ENCODE assay signal across 9 cellular contexts in genomic region chr11:14969922-14970323, GRCh38. TPM values are rescaled to one million over a fixed set of nuclear protein-coding genes. Genes with fewer than 3 reads are reported as not detected.
DNase-seq lines count a peak whose midpoint lies in the region; ATAC-seq and TF ChIP-seq lines count a peak whose summit lies in the region.
"Had no signal": no experiment of that assay in that cellular context is flagged by ENCODE, and none has a peak within 500 bp of the region (broad histone marks: within the 10 kb centered on the region; RNA-seq: fewer than 3 reads in every experiment).

No MANE protein-coding gene starts in this region.

- H3K79me2 ChIP-seq in H9 (ENCODE audit: insufficient read depth, low read length) = no peaks in the 10 kb centered on the region

- H2BK12ac ChIP-seq in H9 (ENCODE audit: insufficient read length, low read depth, low read length) = no peak overlapping the region

- no peak overlapping the region for H3K23ac ChIP-seq in H9 (ENCODE audit: insufficient read length, low read depth, low read length)

- no peak overlapping the region for H3K4ac ChIP-seq in H9 (ENCODE audit: low read depth, low read length)

- H3K4me1 ChIP-seq in H9 (ENCODE audit: insufficient read depth, low read length) = peaks cover 4% of the 10 kb centered on the region; the same call in 1 of the 2 replicates

- H3T11ph ChIP-seq in H9 (ENCODE audit: low read length) = no peak overlapping the region

- H3K4me3 Mint-ChIP-seq in H9 = no peak overlapping the region
- H3K4me3 Mint-ChIP-seq in stimulated activated effector memory CD8-positive, alpha-beta T cell treated with anti-CD3 and anti-CD28 coated beads, Interleukin-12 subunit alpha, Interleukin-12 subunit beta, amount 100 ng/mL, for 72 hours = no peak overlapping the region

- no peak overlapping the region for H3K4me2 ChIP-seq in H9 (ENCODE audit: insufficient read depth, insufficient read length, low read length)

- no peak overlapping the region; a peak in 1 of 7 replicates for H3K27ac Mint-ChIP-seq in H9
- no peak overlapping the region for H3K27ac Mint-ChIP-seq in stimulated activated effector memory CD8-positive, alpha-beta T cell treated with anti-CD3 and anti-CD28 coated beads, Interleukin-12 subunit alpha, Interleukin-12 subunit beta, amount 100 ng/mL, for 72 hours

- H4K20me1 ChIP-seq in H9 (ENCODE audit: control insufficient read depth, insufficient read depth, insufficient read length) = no peaks in the 10 kb centered on the region

- H3K9me3 ChIP-seq in H9 (ENCODE audit: control insufficient read depth, low read depth, low read length) = no peaks in the 10 kb centered on the region
- H3K9me3 ChIP-seq: neutrophil had no signal

- no peak overlapping the region for H4K8ac ChIP-seq in H9 (replicated peaks; ENCODE audit: insufficient read length, low read depth, low read length)

- H2BK5ac ChIP-seq in H9 (ENCODE audit: insufficient read length, low read length) = no peak overlapping the region

- intact Hi-C loops in sciatic nerve (cut with DNase I) = no loop called here

- no peak overlapping the region for H2BK15ac ChIP-seq in H9 (ENCODE audit: low read depth, low read length)

- H3K9ac ChIP-seq in H9 (ENCODE audit: extremely low read depth, insufficient read length, low read length) = no peak overlapping the region

- H3K36me3 Mint-ChIP-seq in H9 (ENCODE audit: insufficient read depth in 1 of 3, low read depth in 3 of 3) = peaks cover 0 to 2% (median 0%) of the 10 kb centered on the region in 3 experiments; a peak in 1 of 7 replicates
- no peaks in the 10 kb centered on the region for H3K36me3 Mint-ChIP-seq in stimulated activated effector memory CD8-positive, alpha-beta T cell treated with anti-CD3 and anti-CD28 coated beads, Interleukin-12 subunit alpha, Interleukin-12 subunit beta, amount 100 ng/mL, for 72 hours

- ATAC-seq in stimulated activated effector memory CD8-positive, alpha-beta T cell treated with anti-CD3 and anti-CD28 coated beads, Interleukin-12 subunit alpha, Interleukin-12 subunit beta, amount 100 ng/mL, for 72 hours = peak; percentile 68
- ATAC-seq in sciatic nerve (no peak), GM21381 (IDR thresholded peaks at IDR 0.05; ENCODE audit: unreplicated experiment) (no peak)

- H3K27me3 ChIP-seq in H9 (ENCODE audit: insufficient read depth, low read length) = peaks cover 40% of the 10 kb centered on the region

- H3K9me3 Mint-ChIP-seq in H9 = no peaks in the 10 kb centered on the region; a peak in 2 of 5 replicates
- H3K9me3 Mint-ChIP-seq in stimulated activated effector memory CD8-positive, alpha-beta T cell treated with anti-CD3 and anti-CD28 coated beads, Interleukin-12 subunit alpha, Interleukin-12 subunit beta, amount 100 ng/mL, for 72 hours = no peaks in the 10 kb centered on the region

- H3K27me3 Mint-ChIP-seq in H9 (ENCODE audit: low read depth) = peaks cover 77% of the 10 kb centered on the region

- H3K18ac ChIP-seq in H9 (ENCODE audit: insufficient read length, low read depth, low read length) = no peak overlapping the region

- TF ChIP-seq CTCF in H9 (conservative IDR thresholded peaks at IDR 0.05) = peak; percentile 94

- H3K4me1 Mint-ChIP-seq in H9 = peaks cover 28 to 29% of the 10 kb centered on the region in 2 experiments
- peaks cover 33% of the 10 kb centered on the region for H3K4me1 Mint-ChIP-seq in stimulated activated effector memory CD8-positive, alpha-beta T cell treated with anti-CD3 and anti-CD28 coated beads, Interleukin-12 subunit alpha, Interleukin-12 subunit beta, amount 100 ng/mL, for 72 hours

- no peak overlapping the region for H3K56ac ChIP-seq in H9 (ENCODE audit: insufficient read length, low read depth, low read length)

- H2BK20ac ChIP-seq in H9 (ENCODE audit: low read depth, low read length, poor library complexity, severe bottlenecking) = no peak overlapping the region

- no peak overlapping the region for H2AFZ ChIP-seq in H9 (ENCODE audit: low read length)

- no peak overlapping the region for H4K91ac ChIP-seq in H9 (ENCODE audit: insufficient read length, low read depth, low read length)

- H4K5ac ChIP-seq in H9 (ENCODE audit: insufficient read length, low read depth, low read length) = no peak overlapping the region

- no peak overlapping the region for H3K27ac ChIP-seq in H9 (ENCODE audit: insufficient read length, low read depth, low read length)
- H3K27ac ChIP-seq: neutrophil had no signal

- no peak overlapping the region for H3K14ac ChIP-seq in H9 (ENCODE audit: insufficient read depth, low read length)

- H3K79me1 ChIP-seq in H9 (ENCODE audit: insufficient read depth, low read depth, low read length, poor library complexity, severe bottlenecking) = no peaks in the 10 kb centered on the region

- DNase-seq in EL = peak; percentile 41
- DNase-seq in H9 = peak; percentile 92
- DNase-seq in NCI-H2029 (lab: John Stamatoyannopoulos, UW) = peak; percentile 64
- peak; percentile 73 for DNase-seq in activated T-cell treated with anti-CD3 and anti-CD28 coated beads for 48 hours (ENCODE audit: low read depth)
- peak; percentile 71 for DNase-seq in iPS-NIHi7 (ENCODE audit: extremely low spot score)
- DNase-seq in stimulated activated effector memory CD8-positive, alpha-beta T cell treated with anti-CD3 and anti-CD28 coated beads, Interleukin-12 subunit alpha, Interleukin-12 subunit beta, amount 100 ng/mL, for 72 hours (ENCODE audit: low spot score in 2 of 2) = peak; percentile 62 to 85
- DNase-seq in sciatic nerve (ENCODE audit: low spot score) = no peak

- H3K23me2 ChIP-seq in H9 (ENCODE audit: insufficient read length, low read depth, low read length, poor library complexity, severe bottlenecking) = peaks cover 20% of the 10 kb centered on the region

- no CpG with 5 or more reads among the region's 6 CpGs for WGBS in H9 (ENCODE audit: extremely low coverage, insufficient read length, low lambda C conversion rate)

- no peak overlapping the region for H2BK120ac ChIP-seq in H9 (ENCODE audit: low read depth, low read length, poor library complexity, severe bottlenecking)

- H2AK5ac ChIP-seq in H9 (ENCODE audit: insufficient read length, low read length) = no peak overlapping the region

RNA-seq across cellular contexts. Expression of gene CALCA, which starts 2.2 kb away (rescaled TPM):
- total RNA-seq in H9 (2021) = 0.29 TPM in 1 of 2 replicates, not detected in the other
- 0.67 TPM for total RNA-seq in sciatic nerve
